Comparison of ENCODE assay signal across 1 cellular context in genomic region chr16:58280146-58280845, GRCh38.
TF ChIP-seq lines count a peak whose summit lies in the region.

No MANE protein-coding gene starts in this region.

TF ChIP-seq in K562, 482 proteins besides CTCF, POLR2A, EP300 and RAD21:
- TF ChIP-seq BRF1 (IDR thresholded peaks at IDR 0.05; ENCODE audit: borderline replicate concordance, extremely low read depth, insufficient read length) = no peak
- TF ChIP-seq GABPB2 (CRISPR knock-in tag; conservative IDR thresholded peaks at IDR 0.05) = no peak
TF ChIP-seq in K562: peak in this region for 0.
